In the genomic region with DNA sequence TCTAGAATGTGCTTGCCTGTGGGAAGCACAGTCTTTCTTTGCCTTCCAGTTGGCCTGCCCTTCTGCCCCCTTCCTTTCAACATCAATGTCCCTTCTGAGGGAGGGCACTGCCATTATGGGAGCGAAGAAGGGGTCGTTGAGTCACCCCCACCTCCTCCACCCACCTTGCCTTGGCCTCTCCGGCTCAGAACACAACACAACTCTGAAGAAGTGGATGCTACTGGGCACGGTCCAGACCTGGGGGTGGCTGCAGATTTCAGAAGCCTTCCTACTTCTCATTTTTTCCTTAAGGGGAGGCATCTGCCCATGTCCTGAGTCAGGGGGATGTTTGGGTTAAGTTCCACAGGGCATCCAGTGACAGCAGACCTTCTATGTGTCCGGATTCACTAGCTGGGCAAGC, we compare ENCODE assay signal across 13 cellular contexts.
"Had no signal": no experiment of that assay in that cellular context is flagged by ENCODE, and none has a peak within 500 bp of the region (broad histone marks: within the 10 kb centered on the region; RNA-seq: fewer than 3 reads in every experiment).

No MANE protein-coding gene starts in this region.

- ATAC-seq: activated naive CD4-positive, alpha-beta T cell treated with anti-CD3 and anti-CD28 coated beads, Interleukin-2, amount 50 U/mL, for 72 hours; pancreas; T-helper 17 cell had no signal

- DNase-seq: activated B cell treated with CpG ODN at 0.5 μM for 24 hours; activated CD4-positive, alpha-beta T cell treated with anti-CD3 and anti-CD28 coated beads, Interleukin-2, amount 10 ng/mL, durations not matched to agents 7 days and 5 days; activated effector memory CD4-positive, alpha-beta T cell treated with anti-CD3 and anti-CD28 coated beads, Interleukin-2, amount 50 U/mL, for 16 hours; activated T-cell treated with anti-CD3 and anti-CD28 coated beads, Interleukin-2, amount 50 U/mL, for 1 hour; anterior cingulate cortex; effector CD4-positive, alpha-beta T cell; mesendoderm; pancreas; SHP77 treated with DMSO at 0.1 percent for 48 hours; T-helper 17 cell had no signal

- H3K4me3 Mint-ChIP-seq: activated B cell treated with CpG ODN at 0.5 μM for 24 hours; activated CD4-positive, alpha-beta T cell treated with anti-CD3 and anti-CD28 coated beads, Interleukin-2, amount 10 ng/mL, durations not matched to agents 7 days and 5 days; T-helper 17 cell had no signal

- H3K36me3 ChIP-seq: pancreas, tibial nerve had no signal

- H3K27ac ChIP-seq: pancreas had no signal

- H3K27me3 Mint-ChIP-seq: activated B cell treated with CpG ODN at 0.5 μM for 24 hours had no signal

- H3K27ac Mint-ChIP-seq: activated B cell treated with CpG ODN at 0.5 μM for 24 hours; activated CD4-positive, alpha-beta T cell treated with anti-CD3 and anti-CD28 coated beads, Interleukin-2, amount 10 ng/mL, durations not matched to agents 7 days and 5 days; activated naive CD4-positive, alpha-beta T cell treated with anti-CD3 and anti-CD28 coated beads, Interleukin-2, amount 50 U/mL, for 72 hours; T-helper 17 cell had no signal

- H3K9me3 Mint-ChIP-seq: activated B cell treated with CpG ODN at 0.5 μM for 24 hours had no signal

- H3K27me3 ChIP-seq: pancreas, tibial nerve had no signal

- H3K4me3 ChIP-seq: pancreas, skin epidermis, tibial nerve had no signal

- H3K9me3 ChIP-seq: pancreas, tibial nerve had no signal
